ENCODE assay signal across 11 cellular contexts in genomic region chr15:66780172-66780972, GRCh38.
A peak's percentile ranks its signal among the peaks of the same experiment; 100 is the strongest.
DNase-seq lines count a peak whose midpoint lies in the region; ATAC-seq and TF ChIP-seq lines count a peak whose summit lies in the region.
"Had no signal": no experiment of that assay in that cellular context is flagged by ENCODE, and none has a peak within 500 bp of the region (broad histone marks: within the 10 kb centered on the region; RNA-seq: fewer than 3 reads in every experiment).

No MANE protein-coding gene starts in this region.

- DNase-seq in AG08395 (ENCODE audit: low spot score) (peak; percentile 91), chondrocyte (ENCODE audit: low spot score) (peak; percentile 69), mucosa of descending colon (peak; percentile 61 to 66 (median 63)), GM10266 (ENCODE audit: extremely low spot score) (no peak), coronary artery (ENCODE audit: low spot score) (no peak)
- DNase-seq: activated naive CD4-positive, alpha-beta T cell treated with anti-CD3 and anti-CD28 coated beads, Interleukin-2, amount 10 ng/mL, durations not matched to agents 7 days and 5 days; CD8-positive, alpha-beta memory T cell had no signal

- peaks cover 49% of the 10 kb centered on the region for H3K4me1 Mint-ChIP-seq in chondrocyte (ENCODE audit: low read depth)
- H3K4me1 Mint-ChIP-seq: activated naive CD4-positive, alpha-beta T cell treated with anti-CD3 and anti-CD28 coated beads, Interleukin-2, amount 10 ng/mL, durations not matched to agents 7 days and 5 days; CD8-positive, alpha-beta memory T cell had no signal

- H3K36me3 ChIP-seq in mucosa of descending colon (ENCODE audit: low read depth) = no peaks in the 10 kb centered on the region

- intact Hi-C loops in mucosa of descending colon (cut with DNase I, micrococcal nuclease) = loop anchor here (10.0 kb wide), 2 partner anchors 54 to 64 kb away; no protein-coding TSS in a partner anchor

- H3K4me3 Mint-ChIP-seq in chondrocyte (ENCODE audit: unreplicated experiment) = no peak overlapping the region
- H3K4me3 Mint-ChIP-seq: activated naive CD4-positive, alpha-beta T cell treated with anti-CD3 and anti-CD28 coated beads, Interleukin-2, amount 10 ng/mL, durations not matched to agents 7 days and 5 days; CD8-positive, alpha-beta memory T cell; T-helper 2 cell treated with Interferon-gamma antibody and Interleukin-4, amounts not matched to agents 5 μg/mL and 100 μg/mL, for 36 hours had no signal

- no peak overlapping the region for H3K4me3 ChIP-seq in mucosa of descending colon
- no peak overlapping the region for H3K4me3 ChIP-seq in coronary artery

- no peaks in the 10 kb centered on the region for H3K36me3 Mint-ChIP-seq in chondrocyte (ENCODE audit: low read depth)
- H3K36me3 Mint-ChIP-seq: activated naive CD4-positive, alpha-beta T cell treated with anti-CD3 and anti-CD28 coated beads, Interleukin-2, amount 10 ng/mL, durations not matched to agents 7 days and 5 days; CD8-positive, alpha-beta memory T cell had no signal

- peak overlapping the region; percentile 77 for H3K27ac Mint-ChIP-seq in chondrocyte (ENCODE audit: unreplicated experiment)
- H3K27ac Mint-ChIP-seq: activated naive CD4-positive, alpha-beta T cell treated with anti-CD3 and anti-CD28 coated beads, Interleukin-2, amount 10 ng/mL, durations not matched to agents 7 days and 5 days; T-helper 2 cell treated with Interferon-gamma antibody and Interleukin-4, amounts not matched to agents 5 μg/mL and 100 μg/mL, for 36 hours had no signal

- no peak for TF ChIP-seq CTCF in chondrocyte (IDR thresholded peaks at IDR 0.05)
- no peak for TF ChIP-seq CTCF in mucosa of descending colon (IDR thresholded peaks at IDR 0.05)
- no peak for TF ChIP-seq CTCF in GM10266 (IDR thresholded peaks at IDR 0.05; ENCODE audit: control insufficient read depth, insufficient read depth, low read depth, missing control alignments)
- no peak for TF ChIP-seq CTCF in coronary artery (IDR thresholded peaks at IDR 0.05)

- H3K9me3 Mint-ChIP-seq in chondrocyte (ENCODE audit: low read depth) = no peaks in the 10 kb centered on the region
- H3K9me3 Mint-ChIP-seq: activated naive CD4-positive, alpha-beta T cell treated with anti-CD3 and anti-CD28 coated beads, Interleukin-2, amount 10 ng/mL, durations not matched to agents 7 days and 5 days; CD8-positive, alpha-beta memory T cell; T-helper 2 cell treated with Interferon-gamma antibody and Interleukin-4, amounts not matched to agents 5 μg/mL and 100 μg/mL, for 36 hours had no signal

- no peak for TF ChIP-seq RAD21 in Ishikawa (IDR thresholded peaks at IDR 0.05; ENCODE audit: low read depth)

- peak; percentile 75 for ATAC-seq in mucosa of descending colon
- no peak for ATAC-seq in HG02571 (IDR thresholded peaks at IDR 0.05; ENCODE audit: unreplicated experiment)
- ATAC-seq in HG03135 (IDR thresholded peaks at IDR 0.05; ENCODE audit: unreplicated experiment) = no peak

- H3K4me1 ChIP-seq in mucosa of descending colon (ENCODE audit: low read depth) = peaks cover 27% of the 10 kb centered on the region

- peak; percentile 77 for TF ChIP-seq EP300 in Ishikawa (IDR thresholded peaks at IDR 0.05; ENCODE audit: borderline replicate concordance)

- H3K9me3 ChIP-seq in mucosa of descending colon = no peaks in the 10 kb centered on the region

- H3K27ac ChIP-seq in coronary artery = peak overlapping the region in 1 of 2 donors; percentile 81

- no peaks in the 10 kb centered on the region for H3K27me3 Mint-ChIP-seq in chondrocyte (ENCODE audit: low read depth)

TF ChIP-seq in Ishikawa, 13 proteins besides CTCF, POLR2A, EP300 and RAD21:
- TF ChIP-seq REST (IDR thresholded peaks at IDR 0.05; ENCODE audit: low read depth) (no peak), TCF12 (IDR thresholded peaks at IDR 0.05; ENCODE audit: low read depth) (peak; percentile 70; the same call in 1 of the 2 replicates), ZBTB7A (IDR thresholded peaks at IDR 0.05; ENCODE audit: low read depth) (0 out of 2 replicates have a peak, but pooled peaks have one; percentile 26), CEBPB (IDR thresholded peaks at IDR 0.05) (no peak), EGR1 (IDR thresholded peaks at IDR 0.05) (no peak), CREB1 (IDR thresholded peaks at IDR 0.05; ENCODE audit: low read depth) (no peak), USF1 (IDR thresholded peaks at IDR 0.05) (0 out of 2 replicates have a peak, but pooled peaks have one; percentile 32), MAX (IDR thresholded peaks at IDR 0.05) (no peak), NFIC (IDR thresholded peaks at IDR 0.05) (peak; percentile 59), TAF1 (IDR thresholded peaks at IDR 0.05; ENCODE audit: low read depth) (no peak), YY1 (IDR thresholded peaks at IDR 0.05; ENCODE audit: low read depth) (no peak), FOXM1 (IDR thresholded peaks at IDR 0.05; ENCODE audit: borderline replicate concordance, low read depth) (no peak), TEAD4 (IDR thresholded peaks at IDR 0.05) (peak; percentile 56; the same call in 1 of the 2 replicates)

Comparison
In these comparisons a context has a peak if more than half of its experiments do, and no peak if none do; other contexts are left out.
1. DNase-seq: peak in AG08395 (single experiment), chondrocyte (single experiment) and mucosa of descending colon (3 of 3); none in GM10266 (single experiment) and coronary artery (single experiment).